11 cellular contexts compared by ENCODE assay signal in the genomic region with DNA sequence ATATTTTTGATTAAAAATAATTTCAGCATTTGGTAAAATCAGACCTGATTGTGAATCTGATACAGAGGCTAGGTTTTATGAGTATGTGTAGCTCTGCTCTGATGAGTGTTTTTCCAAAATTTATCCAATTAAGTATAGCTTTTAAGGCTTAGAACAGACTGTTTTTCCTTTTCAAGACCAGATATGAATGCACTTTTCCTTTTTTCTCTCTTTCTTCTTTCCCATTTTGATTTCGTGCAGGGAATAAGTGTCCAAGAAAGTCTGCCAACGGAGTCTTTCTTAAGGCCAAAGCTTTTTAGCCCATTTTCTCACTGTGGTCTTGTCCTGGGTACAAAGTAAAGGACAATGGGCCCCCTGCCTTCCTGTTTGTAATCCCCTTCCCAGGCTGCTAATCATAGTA. TPM values are rescaled to one million over a fixed set of nuclear protein-coding genes. Genes with fewer than 3 reads are reported as not detected.
DNase-seq lines count a peak whose midpoint lies in the region; TF ChIP-seq lines count a peak whose summit lies in the region.
"Had no signal": no experiment of that assay in that cellular context is flagged by ENCODE, and none has a peak within 500 bp of the region (broad histone marks: within the 10 kb centered on the region; RNA-seq: fewer than 3 reads in every experiment).

No MANE protein-coding gene starts in this region.

- no peak overlapping the region for H3K18ac ChIP-seq in mesendoderm (ENCODE audit: low read length)

- H4K5ac ChIP-seq in mesendoderm (ENCODE audit: low read length): no peak overlapping the region

- peaks cover 14% of the 10 kb centered on the region for H3K79me1 ChIP-seq in mesendoderm (ENCODE audit: low read length)

- H3K4me1 ChIP-seq in Loucy (ENCODE audit: insufficient read depth, low read length, poor library complexity, severe bottlenecking) (peaks cover 40% of the 10 kb centered on the region), mesendoderm (ENCODE audit: control insufficient read depth, low read depth, low read length) (peaks cover 3% of the 10 kb centered on the region)

- peak overlapping the region; percentile 64 to 99 (median 88) for H3K27ac Mint-ChIP-seq in brain

- H3K9ac ChIP-seq in Loucy (ENCODE audit: low read depth, low read length, poor library complexity, severe bottlenecking): peak overlapping the region; percentile 37
- peak overlapping the region; percentile 22 for H3K9ac ChIP-seq in mesendoderm (ENCODE audit: low read length)

- H3F3A ChIP-seq in Loucy (ENCODE audit: low read depth): peaks cover 3% of the 10 kb centered on the region; the same call in 1 of the 2 replicates

- no peak overlapping the region for H3K27ac ChIP-seq in mesendoderm (ENCODE audit: low read depth, low read length)
- peak overlapping the region; percentile 52 for H3K27ac ChIP-seq in substantia nigra (ENCODE audit: low read depth, low read length, poor library complexity, severe bottlenecking)

- peak overlapping the region; percentile 99 for H3K4me2 ChIP-seq in Loucy (ENCODE audit: low read depth, low read length, poor library complexity, severe bottlenecking)
- H3K4me2 ChIP-seq in mesendoderm (ENCODE audit: low read length): no peak overlapping the region

- H3K4ac ChIP-seq in mesendoderm (ENCODE audit: low read depth, low read length): no peak overlapping the region

- no peaks in the 10 kb centered on the region for H3K36me3 ChIP-seq in Loucy (ENCODE audit: insufficient read depth, low read length)
- no peaks in the 10 kb centered on the region for H3K36me3 ChIP-seq in mesendoderm (ENCODE audit: control insufficient read depth, insufficient read depth, low read length)

- no peaks in the 10 kb centered on the region for H3K9me3 ChIP-seq in Loucy (ENCODE audit: insufficient read depth, low read depth, low read length)

- H4K20me1 ChIP-seq in Loucy (ENCODE audit: insufficient read depth, low read length, poor library complexity, severe bottlenecking): peaks cover 18% of the 10 kb centered on the region

- peaks cover 56% of the 10 kb centered on the region for H3K79me2 ChIP-seq in Loucy (ENCODE audit: insufficient read depth, low read length)
- H3K79me2 ChIP-seq in mesendoderm (ENCODE audit: control insufficient read depth, insufficient read depth, low read length): peaks cover 56% of the 10 kb centered on the region

- H2BK15ac ChIP-seq in mesendoderm (replicated peaks; ENCODE audit: low read depth): no peak overlapping the region

- H3K36me3 Mint-ChIP-seq in brain: peaks cover 16% of the 10 kb centered on the region
- H3K36me3 Mint-ChIP-seq: stimulated activated effector memory CD8-positive, alpha-beta T cell treated with anti-CD3 and anti-CD28 coated beads, Interleukin-12 subunit alpha, Interleukin-12 subunit beta, amount 100 ng/mL, for 72 hours had no signal

- H3K4me3 Mint-ChIP-seq in brain: peak overlapping the region; percentile 78 to 97 (median 91)

- no peak overlapping the region for H2AFZ ChIP-seq in Loucy (ENCODE audit: low read length)

- H3K27me3 ChIP-seq in Loucy (ENCODE audit: insufficient read depth, low read length, poor library complexity, severe bottlenecking) (no peaks in the 10 kb centered on the region), mesendoderm (ENCODE audit: insufficient read depth, low read length, poor library complexity) (no peaks in the 10 kb centered on the region)

- peak overlapping the region; percentile 17 for H3K56ac ChIP-seq in mesendoderm (ENCODE audit: low read length)

- H3K9me2 ChIP-seq in Loucy (replicated peaks; ENCODE audit: low read depth, low read length): no peaks in the 10 kb centered on the region

- peaks cover 13% of the 10 kb centered on the region for H3K27me3 Mint-ChIP-seq in brain

- H2BK120ac ChIP-seq in mesendoderm (ENCODE audit: low read depth, low read length): no peak overlapping the region

- H4K8ac ChIP-seq in mesendoderm (ENCODE audit: low read depth, low read length): no peak overlapping the region

- no peak overlapping the region for H2BK5ac ChIP-seq in mesendoderm (ENCODE audit: low read length)

- no peak overlapping the region for H3K23ac ChIP-seq in mesendoderm (ENCODE audit: low read length)

- DNase-seq in mesendoderm: peak; percentile 30
- no peak for DNase-seq in substantia nigra (lab: John Stamatoyannopoulos, UW)
- DNase-seq in stimulated activated naive CD4-positive, alpha-beta T cell treated with Interleukin-2 at 50 U/mL for 16 hours (lab: John Stamatoyannopoulos, UW): no peak
- no peak for DNase-seq in glomerular visceral epithelial cell (ENCODE audit: extremely low spot score)
- DNase-seq in Kasumi-1 (lab: John Stamatoyannopoulos, UW): no peak
- DNase-seq: activated T-cell treated with anti-CD3 and anti-CD28 coated beads, Interleukin-2, amount 50 U/mL, for 72 hours; NCI-H1105 treated with DMSO at 0.1 percent for 48 hours; stimulated activated CD4-positive, alpha-beta T cell treated with anti-CD3 and anti-CD28 coated beads, Interleukin-1b, Interleukin-23, amount 100 ng/mL, for 48 hours had no signal

- TF ChIP-seq CTCF in Loucy (conservative IDR thresholded peaks at IDR 0.05; ENCODE audit: low read length): no peak
- TF ChIP-seq CTCF in brain (conservative IDR thresholded peaks at IDR 0.05): no peak

- H3K4me1 Mint-ChIP-seq in brain: peaks cover 74% of the 10 kb centered on the region

- H2AK5ac ChIP-seq in mesendoderm (ENCODE audit: low read length): no peak overlapping the region

- WGBS in mesendoderm (ENCODE audit: extremely low coverage, insufficient coverage, low lambda C conversion rate): no CpG with 5 or more reads among the region's 2 CpGs

- H3K4me3 ChIP-seq in Loucy (ENCODE audit: low read length, poor library complexity, severe bottlenecking) (peak overlapping the region; percentile 37), mesendoderm (ENCODE audit: low read length) (no peak overlapping the region)

- no peaks in the 10 kb centered on the region for H3K9me3 Mint-ChIP-seq in brain
- H3K9me3 Mint-ChIP-seq: activated T-cell treated with anti-CD3 and anti-CD28 coated beads, Interleukin-2, amount 50 U/mL, for 72 hours; stimulated activated effector memory CD8-positive, alpha-beta T cell treated with anti-CD3 and anti-CD28 coated beads, Interleukin-12 subunit alpha, Interleukin-12 subunit beta, amount 100 ng/mL, for 72 hours had no signal

RNA-seq across cellular contexts. Expression of a gene that starts 2.8 kb away (rescaled TPM):
- 87.7 TPM for polyA plus RNA-seq in brain (ENCODE audit: insufficient read depth, low read depth, low replicate concordance)
- polyA plus RNA-seq in mesendoderm (2013, experiment 1 of 2): 22.8 TPM
- 23.0 TPM for polyA plus RNA-seq in mesendoderm (2013, experiment 2 of 2)
